ENCODE assay signal across 25 cellular contexts in the genomic region with DNA sequence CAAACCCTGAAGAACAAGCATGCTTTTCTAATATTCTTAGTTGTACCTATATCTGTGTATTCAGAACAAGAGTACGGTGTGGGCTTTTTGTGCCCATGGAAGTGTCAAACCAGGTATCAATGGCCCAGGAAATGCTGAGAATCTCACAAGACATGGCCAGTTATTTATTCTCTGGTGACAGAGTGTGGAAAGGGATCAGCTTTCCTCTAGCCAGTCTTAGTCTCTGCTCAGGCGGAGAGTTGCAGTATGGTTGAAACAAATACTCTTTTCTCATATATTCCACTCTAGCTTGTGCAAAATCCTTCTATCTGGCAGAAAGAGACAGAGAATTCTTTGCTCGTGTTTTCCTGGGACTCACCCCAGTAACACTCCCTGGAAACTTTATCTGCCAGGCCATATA.
"Had no signal": no experiment of that assay in that cellular context is flagged by ENCODE, and none has a peak within 500 bp of the region (broad histone marks: within the 10 kb centered on the region; RNA-seq: fewer than 3 reads in every experiment).

No MANE protein-coding gene starts in this region.

- H3K27me3 ChIP-seq: SJCRH30 had no signal

- DNase-seq: activated CD4-positive, alpha-beta T cell treated with anti-CD3 and anti-CD28 coated beads, Interleukin-2, amount 10 ng/mL, durations not matched to agents 24 days and 14 days; activated CD4-positive, alpha-beta T cell treated with anti-CD3 and anti-CD28 coated beads, Interleukin-2, amount 50 U/mL, for 4 hours; activated CD8-positive, alpha-beta T cell treated with anti-CD3 and anti-CD28 coated beads for 36 hours; activated effector memory CD4-positive, alpha-beta T cell treated with anti-CD3 and anti-CD28 coated beads, Interleukin-2, amount 50 U/mL, for 16 hours; activated naive CD4-positive, alpha-beta T cell; activated naive CD8-positive, alpha-beta T cell treated with anti-CD3 and anti-CD28 coated beads, Interleukin-2, amount 10 ng/mL, durations not matched to agents 7 days and 5 days; activated T-cell treated with anti-CD3 and anti-CD28 coated beads, Interleukin-2, amount 50 U/mL, for 1 hour; activated T-cell treated with anti-CD3 and anti-CD28 coated beads, Interleukin-2, amount 50 U/mL, for 72 hours; NCI-H1092 treated with DMSO at 0.1 percent for 48 hours; NCI-H1417; NCI-H146; NCI-H1930; NCI-H2081 treated with DMSO at 0.1 percent for 48 hours; NCI-H226; NCI-H446 treated with DMSO at 0.1 percent for 48 hours; NCI-H524; SHP77; SJCRH30 had no signal

- H3K9me3 Mint-ChIP-seq: activated CD4-positive, alpha-beta T cell treated with anti-CD3 and anti-CD28 coated beads, Interleukin-2, amount 10 ng/mL, durations not matched to agents 24 days and 14 days; activated CD8-positive, alpha-beta T cell treated with anti-CD3 and anti-CD28 coated beads for 36 hours; activated naive CD4-positive, alpha-beta T cell treated with anti-CD3 and anti-CD28 coated beads, Interleukin-2, amount 50 U/mL, for 24 hours; activated naive CD8-positive, alpha-beta T cell treated with anti-CD3 and anti-CD28 coated beads, Interleukin-2, amount 10 ng/mL, durations not matched to agents 7 days and 5 days; activated T-cell treated with anti-CD3 and anti-CD28 coated beads, Interleukin-2, amount 50 U/mL, for 72 hours; activated T-helper 17 cell treated with anti-CD3 and anti-CD28 coated beads, Interleukin-2, amount 50 U/mL, for 72 hours; brain; T-helper 2 cell treated with Interferon-gamma antibody and Interleukin-4, amounts not matched to agents 5 μg/mL and 100 μg/mL, for 36 hours had no signal

- H3K4me3 Mint-ChIP-seq: activated CD4-positive, alpha-beta T cell treated with anti-CD3 and anti-CD28 coated beads, Interleukin-2, amount 10 ng/mL, durations not matched to agents 24 days and 14 days; activated CD8-positive, alpha-beta T cell treated with anti-CD3 and anti-CD28 coated beads for 36 hours; activated naive CD4-positive, alpha-beta T cell treated with anti-CD3 and anti-CD28 coated beads, Interleukin-2, amount 50 U/mL, for 24 hours; activated naive CD8-positive, alpha-beta T cell treated with anti-CD3 and anti-CD28 coated beads, Interleukin-2, amount 10 ng/mL, durations not matched to agents 7 days and 5 days; activated T-cell treated with anti-CD3 and anti-CD28 coated beads, Interleukin-2, amount 50 U/mL, for 72 hours; activated T-helper 17 cell treated with anti-CD3 and anti-CD28 coated beads, Interleukin-2, amount 50 U/mL, for 72 hours; brain; T-helper 2 cell treated with Interferon-gamma antibody and Interleukin-4, amounts not matched to agents 5 μg/mL and 100 μg/mL, for 36 hours had no signal

- H3K36me3 Mint-ChIP-seq: activated naive CD4-positive, alpha-beta T cell treated with anti-CD3 and anti-CD28 coated beads, Interleukin-2, amount 50 U/mL, for 24 hours; activated naive CD8-positive, alpha-beta T cell treated with anti-CD3 and anti-CD28 coated beads, Interleukin-2, amount 10 ng/mL, durations not matched to agents 7 days and 5 days; brain had no signal

- H3K9ac ChIP-seq: KMS-11 had no signal

- H3K27me3 Mint-ChIP-seq: activated CD4-positive, alpha-beta T cell treated with anti-CD3 and anti-CD28 coated beads, Interleukin-2, amount 10 ng/mL, durations not matched to agents 24 days and 14 days; activated CD8-positive, alpha-beta T cell treated with anti-CD3 and anti-CD28 coated beads for 36 hours; activated naive CD8-positive, alpha-beta T cell treated with anti-CD3 and anti-CD28 coated beads, Interleukin-2, amount 10 ng/mL, durations not matched to agents 7 days and 5 days had no signal

- ATAC-seq: activated CD8-positive, alpha-beta T cell treated with anti-CD3 and anti-CD28 coated beads for 36 hours; activated T-cell treated with anti-CD3 and anti-CD28 coated beads, Interleukin-2, amount 50 U/mL, for 72 hours; activated T-helper 17 cell treated with anti-CD3 and anti-CD28 coated beads, Interleukin-2, amount 50 U/mL, for 72 hours; Panc1 had no signal

- H3K4me1 Mint-ChIP-seq: activated CD4-positive, alpha-beta T cell treated with anti-CD3 and anti-CD28 coated beads, Interleukin-2, amount 10 ng/mL, durations not matched to agents 24 days and 14 days; activated naive CD4-positive, alpha-beta T cell treated with anti-CD3 and anti-CD28 coated beads, Interleukin-2, amount 50 U/mL, for 24 hours; activated naive CD8-positive, alpha-beta T cell treated with anti-CD3 and anti-CD28 coated beads, Interleukin-2, amount 10 ng/mL, durations not matched to agents 7 days and 5 days; activated T-helper 17 cell treated with anti-CD3 and anti-CD28 coated beads, Interleukin-2, amount 50 U/mL, for 72 hours; brain had no signal

- H3K4me3 ChIP-seq: SJCRH30, SK-N-MC had no signal

- H3K9me3 ChIP-seq: SJCRH30 had no signal

- H3K4me2 ChIP-seq: KMS-11 had no signal

- H3K27ac ChIP-seq: KMS-11, SJCRH30, SK-N-MC had no signal

- H3K27ac Mint-ChIP-seq: activated CD4-positive, alpha-beta T cell treated with anti-CD3 and anti-CD28 coated beads, Interleukin-2, amount 10 ng/mL, durations not matched to agents 24 days and 14 days; activated CD8-positive, alpha-beta T cell treated with anti-CD3 and anti-CD28 coated beads for 36 hours; activated naive CD4-positive, alpha-beta T cell treated with anti-CD3 and anti-CD28 coated beads, Interleukin-2, amount 50 U/mL, for 24 hours; activated naive CD8-positive, alpha-beta T cell treated with anti-CD3 and anti-CD28 coated beads, Interleukin-2, amount 10 ng/mL, durations not matched to agents 7 days and 5 days; activated T-cell treated with anti-CD3 and anti-CD28 coated beads, Interleukin-2, amount 50 U/mL, for 72 hours; activated T-helper 17 cell treated with anti-CD3 and anti-CD28 coated beads, Interleukin-2, amount 50 U/mL, for 72 hours; T-helper 2 cell treated with Interferon-gamma antibody and Interleukin-4, amounts not matched to agents 5 μg/mL and 100 μg/mL, for 36 hours had no signal

- H3K36me3 ChIP-seq: SJCRH30 had no signal

- H3K4me1 ChIP-seq: SJCRH30 had no signal
